ENCODE assay signal across 23 cellular contexts in genomic region chr2:634670-635395, GRCh38. TPM values are rescaled to one million over a fixed set of nuclear protein-coding genes. Genes with fewer than 3 reads are reported as not detected.
DNase-seq lines count a peak whose midpoint lies in the region; TF ChIP-seq lines count a peak whose summit lies in the region.
"Had no signal": no experiment of that assay in that cellular context is flagged by ENCODE, and none has a peak within 500 bp of the region (broad histone marks: within the 10 kb centered on the region; RNA-seq: fewer than 3 reads in every experiment).

No MANE protein-coding gene starts in this region.

- POLR2A ChIA-PET in PC-9 (lab: Charles Lee; ENCODE audit: unreplicated experiment): no interaction called here

- H3K27me3 ChIP-seq in PC-9 (ENCODE audit: insufficient read depth, low read depth): no peaks in the 10 kb centered on the region
- no peaks in the 10 kb centered on the region for H3K27me3 ChIP-seq in hepatocyte
- H3K27me3 ChIP-seq: brain microvascular endothelial cell, tibial artery had no signal

- CTCF ChIA-PET in PC-9 (lab: Charles Lee): no interaction called here

- intact Hi-C loops in PC-9 (cut with micrococcal nuclease; ENCODE audit: unreplicated experiment): no loop called here

- no peak for TF ChIP-seq CTCF in PC-9 (conservative IDR thresholded peaks at IDR 0.05)
- TF ChIP-seq CTCF in hepatocyte (IDR thresholded peaks at IDR 0.05; ENCODE audit: poor library complexity): no peak

- WGBS in hepatocyte (ENCODE audit: low lambda C conversion rate, missing lambda C conversion rate): 67% methylated on average over 15 of the region's 15 CpGs

- H2AFZ ChIP-seq in PC-9 (peak overlapping the region; percentile 0; the same call in 1 of the 2 replicates), hepatocyte (no peak overlapping the region)

- no peaks in the 10 kb centered on the region for H3K9me2 ChIP-seq in PC-9 (ENCODE audit: insufficient read depth)
- no peaks in the 10 kb centered on the region for H3K9me2 ChIP-seq in hepatocyte (replicated peaks; ENCODE audit: insufficient read depth)

- H3K79me2 ChIP-seq in PC-9 (ENCODE audit: low read depth) (no peaks in the 10 kb centered on the region), hepatocyte (no peaks in the 10 kb centered on the region)

- H4K20me1 ChIP-seq in PC-9 (ENCODE audit: insufficient read depth) (no peaks in the 10 kb centered on the region), hepatocyte (ENCODE audit: insufficient read depth, poor library complexity, severe bottlenecking) (no peaks in the 10 kb centered on the region)

- H3K36me3 ChIP-seq in PC-9 (ENCODE audit: low read depth) (no peaks in the 10 kb centered on the region), hepatocyte (replicated peaks; ENCODE audit: insufficient read depth, low read depth) (no peaks in the 10 kb centered on the region)
- H3K36me3 ChIP-seq: brain microvascular endothelial cell, tibial artery had no signal

- 0 out of 2 replicates have a peak overlapping the region, but pooled peaks have one; percentile 9 for H3K27ac ChIP-seq in PC-9
- peak overlapping the region; percentile 76 for H3K27ac ChIP-seq in hepatocyte
- no peak overlapping the region for H3K27ac ChIP-seq in caudate nucleus (ENCODE audit: low read depth, low read length)
- H3K27ac ChIP-seq: brain microvascular endothelial cell, RWPE1, tibial artery had no signal

- H3K4me2 ChIP-seq in PC-9: no peak overlapping the region
- no peak overlapping the region for H3K4me2 ChIP-seq in hepatocyte
- H3K4me2 ChIP-seq: smooth muscle cell had no signal

- H3K4me3 ChIP-seq in PC-9 (no peak overlapping the region), hepatocyte (no peak overlapping the region)
- H3K4me3 ChIP-seq: smooth muscle cell, tibial artery had no signal

- BruUV-seq in PC-9 (replicated peaks; lab: Mats Ljungman, UMichigan): no TSS peak

- H3K9me3 ChIP-seq in PC-9 (ENCODE audit: insufficient read depth, low read depth) (no peaks in the 10 kb centered on the region), hepatocyte (ENCODE audit: low read depth) (no peaks in the 10 kb centered on the region)
- H3K9me3 ChIP-seq: tibial artery had no signal

- peaks cover 15% of the 10 kb centered on the region for H3F3A ChIP-seq in PC-9 (ENCODE audit: insufficient read depth, low read depth)

- DNase-seq in DMS79 treated with DMSO at 0.1 percent for 48 hours (lab: John Stamatoyannopoulos, UW) (peak; percentile 55), PC-9 (peak in 1 of 2 experiments; percentile 80), hepatocyte (ENCODE audit: low spot score) (peak; percentile 63), renal cortical epithelial cell (ENCODE audit: low read depth) (peak; percentile 89), SKM-1 (lab: John Stamatoyannopoulos, UW; ENCODE audit: unreplicated experiment) (no peak), NOMO-1 treated with dmso at 0.1 percent for 144 hours (lab: John Stamatoyannopoulos, UW; ENCODE audit: unreplicated experiment) (no peak), caudate nucleus (lab: John Stamatoyannopoulos, UW) (no peak)
- DNase-seq: activated CD4-positive, CD25-positive, alpha-beta regulatory T cell treated with anti-CD3 and anti-CD28 coated beads, Interleukin-2, amount 50 U/mL, for 72 hours; activated naive CD8-positive, alpha-beta T cell treated with anti-CD3 and anti-CD28 coated beads, Interleukin-2, amount 10 ng/mL, durations not matched to agents 7 days and 5 days; brain microvascular endothelial cell; CD8-positive, alpha-beta memory T cell; cortex of kidney; H7; hippocampal formation; naive thymus-derived CD8-positive, alpha-beta T cell; NCI-H1048; NCI-H1930; NCI-H446 treated with DMSO at 0.1 percent for 48 hours; stimulated activated CD4-positive, alpha-beta T cell treated with anti-CD3 and anti-CD28 coated beads, Interleukin-2, amount 100 ng/mL, for 48 hours; stimulated activated naive CD4-positive, alpha-beta T cell treated with Interleukin-2 at 50 U/mL for 16 hours; tibial artery had no signal

- H3K4me1 ChIP-seq in PC-9 (replicated peaks; ENCODE audit: insufficient read depth): peaks cover 8% of the 10 kb centered on the region
- H3K4me1 ChIP-seq in hepatocyte (ENCODE audit: insufficient read depth): no peaks in the 10 kb centered on the region

RNA-seq across cellular contexts. Expression of gene TMEM18, which starts 42.4 kb away (rescaled TPM):
- total RNA-seq in PC-9 (2021) (30.5 and 32.4 TPM in 2 replicates), hepatocyte (35.2 and 35.4 TPM in 2 replicates), renal cortical epithelial cell (22.7 and 23.6 TPM in 2 replicates)
- 43.1 and 47.1 TPM in 2 replicates for polyA plus RNA-seq in hepatocyte

Comparison
In these comparisons a context has a peak if more than half of its experiments do, and no peak if none do; other contexts are left out.
1. DNase-seq: peak in DMS79 treated with DMSO at 0.1 percent for 48 hours (single experiment), hepatocyte (single experiment) and renal cortical epithelial cell (single experiment); none in SKM-1 (single experiment), NOMO-1 treated with dmso at 0.1 percent for 144 hours (single experiment) and caudate nucleus (0 of 61).